In genomic region chr21:46503922-46504539, GRCh38 we compare ENCODE assay signal across 14 cellular contexts. TPM values are rescaled to one million over a fixed set of nuclear protein-coding genes. Genes with fewer than 3 reads are reported as not detected.
DNase-seq lines count a peak whose midpoint lies in the region; ATAC-seq and TF ChIP-seq lines count a peak whose summit lies in the region.
"Had no signal": no experiment of that assay in that cellular context is flagged by ENCODE, and none has a peak within 500 bp of the region (broad histone marks: within the 10 kb centered on the region; RNA-seq: fewer than 3 reads in every experiment).

No MANE protein-coding gene starts in this region.

- H3K4me1 Mint-ChIP-seq in memory B cell (peaks cover 18% of the 10 kb centered on the region), Caco-2 (ENCODE audit: low read depth, unreplicated experiment) (no peaks in the 10 kb centered on the region), mesothelial cell of epicardium (no peaks in the 10 kb centered on the region)

- H3K9me3 Mint-ChIP-seq in memory B cell, result no peaks in the 10 kb centered on the region
- H3K9me3 Mint-ChIP-seq in Caco-2 (ENCODE audit: unreplicated experiment), result no peaks in the 10 kb centered on the region
- no peaks in the 10 kb centered on the region for H3K9me3 Mint-ChIP-seq in mesothelial cell of epicardium

- no peaks in the 10 kb centered on the region; the same call in 1 of the 2 replicates for H3K36me3 ChIP-seq in Caco-2 (ENCODE audit: control insufficient read depth, insufficient read depth, low read length)

- H3K9me3 ChIP-seq in Caco-2, result no peaks in the 10 kb centered on the region
- H3K9me3 ChIP-seq: colonic mucosa, esophagus muscularis mucosa, tibial artery had no signal

- H3K36me3 Mint-ChIP-seq in memory B cell, result peaks cover 15% of the 10 kb centered on the region
- peaks cover 40% of the 10 kb centered on the region for H3K36me3 Mint-ChIP-seq in Caco-2 (ENCODE audit: insufficient read depth, unreplicated experiment)
- H3K36me3 Mint-ChIP-seq in mesothelial cell of epicardium, result peaks cover 30% of the 10 kb centered on the region

- H3K4me3 Mint-ChIP-seq in memory B cell, result peak overlapping the region; percentile 47
- no peak overlapping the region for H3K4me3 Mint-ChIP-seq in Caco-2 (ENCODE audit: unreplicated experiment)
- no peak overlapping the region for H3K4me3 Mint-ChIP-seq in mesothelial cell of epicardium

- POLR2A ChIA-PET in Caco-2 (lab: Charles Lee), result no interaction called here

- no peaks in the 10 kb centered on the region for H3K27me3 ChIP-seq in Caco-2 (replicated peaks; ENCODE audit: control insufficient read depth, insufficient read depth, low read length)
- H3K27me3 ChIP-seq: colonic mucosa, esophagus muscularis mucosa, tibial artery had no signal

- TF ChIP-seq CTCF in GM12875 (IDR thresholded peaks at IDR 0.05; ENCODE audit: borderline replicate concordance, insufficient read depth, low read depth, low read length) (0 out of 2 replicates have a peak, but pooled peaks have one; percentile 4), Caco-2 (IDR thresholded peaks at IDR 0.05; ENCODE audit: insufficient read depth in 1 of 2, low read depth in 1 of 2, low read length in 1 of 2, severe bottlenecking in 1 of 2, unreplicated experiment in 1 of 2) (no peak), mesothelial cell of epicardium (IDR thresholded peaks at IDR 0.05; ENCODE audit: unreplicated experiment) (no peak)

- DNase-seq in memory B cell (ENCODE audit: low spot score in 2 of 2) (no peak), Caco-2 (no peak), DMS 273 (lab: John Stamatoyannopoulos, UW; ENCODE audit: unreplicated experiment) (no peak), mesothelial cell of epicardium (ENCODE audit: low spot score in 2 of 2, unreplicated experiment in 2 of 2) (no peak)
- DNase-seq: Calu3, colonic mucosa, NCI-H1092, RPMI8226, tibial artery had no signal

- H3K27me3 Mint-ChIP-seq in memory B cell (no peaks in the 10 kb centered on the region), Caco-2 (ENCODE audit: insufficient read depth, unreplicated experiment) (no peaks in the 10 kb centered on the region), mesothelial cell of epicardium (ENCODE audit: low read depth) (no peaks in the 10 kb centered on the region)

- no TSS peak for BruUV-seq in Caco-2 (replicated peaks; lab: Mats Ljungman, UMichigan)

- no peaks in the 10 kb centered on the region for H3K4me1 ChIP-seq in Caco-2
- H3K4me1 ChIP-seq: colonic mucosa, tibial artery had no signal

- intact Hi-C loops in Caco-2 (cut with micrococcal nuclease; ENCODE audit: unreplicated experiment), result no loop called here

- ATAC-seq in GM19324 (IDR thresholded peaks at IDR 0.05; ENCODE audit: low FRiP score, unreplicated experiment), result peak; percentile 48
- peak; percentile 57 for ATAC-seq in HG03280 (IDR thresholded peaks at IDR 0.05; ENCODE audit: unreplicated experiment)
- peak; percentile 62 for ATAC-seq in memory B cell (ENCODE audit: low read depth)

- H3K4me3 ChIP-seq in GM12875 (ENCODE audit: low read depth, low read length) (no peak overlapping the region), Caco-2 (ENCODE audit: low read depth, low read length) (no peak overlapping the region)
- H3K4me3 ChIP-seq: colonic mucosa, esophagus muscularis mucosa, smooth muscle cell, tibial artery had no signal

- H3K27ac Mint-ChIP-seq in memory B cell (peak overlapping the region; percentile 36), Caco-2 (ENCODE audit: unreplicated experiment) (no peak overlapping the region), mesothelial cell of epicardium (no peak overlapping the region)

- CTCF ChIA-PET in Caco-2 (lab: Charles Lee), result no interaction called here

RNA-seq across cellular contexts. Expression of gene DIP2A, which starts 45.3 kb away (rescaled TPM):
- 44.6 and 51.2 TPM in 2 replicates for total RNA-seq in Caco-2 (2022)
- 54.6 to 57.2 TPM (median 56.9 TPM) in 3 replicates for total RNA-seq in mesothelial cell of epicardium
